Comparison of ENCODE assay signal across 8 cellular contexts in genomic region chr16:89325861-89326471, GRCh38.
DNase-seq lines count a peak whose midpoint lies in the region; ATAC-seq and TF ChIP-seq lines count a peak whose summit lies in the region.

No MANE protein-coding gene starts in this region.

- H4K91ac ChIP-seq in IMR-90 (ENCODE audit: insufficient read depth, low read depth, low read length), result peak overlapping the region; percentile 99

- H2BK5ac ChIP-seq in IMR-90 (ENCODE audit: low read depth, low read length, poor library complexity, severe bottlenecking), result peak overlapping the region; percentile 96

- H3K14ac ChIP-seq in IMR-90 (replicated peaks; ENCODE audit: low read depth, low read length), result peak overlapping the region; percentile 99

- peaks cover 98% of the 10 kb centered on the region for H3K79me2 ChIP-seq in neural progenitor cell (ENCODE audit: low read depth)

- H3K9ac ChIP-seq in IMR-90 (ENCODE audit: low read depth, low read length) (peak overlapping the region; percentile 39), neural progenitor cell (no peak overlapping the region)

- H3K9me3 Mint-ChIP-seq in neural progenitor cell, result no peaks in the 10 kb centered on the region

- peak overlapping the region; percentile 99 for H3K4ac ChIP-seq in IMR-90 (ENCODE audit: low read depth, low read length)

- peak overlapping the region; percentile 86 for H3K56ac ChIP-seq in IMR-90 (ENCODE audit: extremely low read depth, insufficient read depth, low read length)

- WGBS in IMR-90 (ENCODE audit: extremely low coverage in 2 of 2, insufficient read length in 1 of 2), 2 experiments, result 25% methylated on average over 8 of the region's 18 CpGs; no CpG with 5 or more reads in 1 of the 2 experiments

- peak; percentile 79 for DNase-seq in COLO829 (ENCODE audit: low spot score)
- peak; percentile 93 for DNase-seq in IMR-90
- no peak for DNase-seq in WERI-Rb-1
- DNase-seq in fibroblast of the conjunctiva (ENCODE audit: low read depth), result peak; percentile 49
- DNase-seq in neural progenitor cell (ENCODE audit: low spot score), result no peak
- no peak for DNase-seq in stimulated activated CD4-positive, alpha-beta T cell treated with anti-CD3 and anti-CD28 coated beads, Interleukin-12 subunit alpha, Interleukin-12 subunit beta, amount 100 ng/mL, for 4 hours
- DNase-seq in stimulated activated CD8-positive, alpha-beta memory T cell treated with anti-CD3 and anti-CD28 coated beads, Interleukin-4, amount 100 ng/mL, for 48 hours, result no peak

- H3K79me1 ChIP-seq in IMR-90 (ENCODE audit: low read depth in 1 of 2, low read length in 2 of 2), result peaks cover 16 to 80% of the 10 kb centered on the region in 2 experiments

- no peak overlapping the region for H3K4me3 Mint-ChIP-seq in neural progenitor cell

- H3K4me2 ChIP-seq in IMR-90 (ENCODE audit: low read depth, low read length) (peak overlapping the region; percentile 66), neural progenitor cell (no peak overlapping the region)

- peak overlapping the region; percentile 95 for H4K5ac ChIP-seq in IMR-90 (ENCODE audit: low read depth, low read length)

- in situ Hi-C loops in IMR-90 (cut with MboI; ENCODE audit: low sequenced_read_pairs), result no loop called here

- H3K27me3 Mint-ChIP-seq in neural progenitor cell (ENCODE audit: insufficient read depth, low read depth), result peaks cover 5% of the 10 kb centered on the region

- POLR2A ChIA-PET in IMR-90 (lab: Charles Lee; ENCODE audit: unreplicated experiment), result interaction anchor here (0.6 kb wide), 1 partner anchor 207 kb away, joined by 6 read pairs; no protein-coding TSS in a partner anchor

- H3K4me3 ChIP-seq in IMR-90 (ENCODE audit: insufficient read depth, low read depth, low read length), result no peak overlapping the region
- H3K4me3 ChIP-seq in WERI-Rb-1 (ENCODE audit: low read depth, low read length), result no peak overlapping the region
- H3K4me3 ChIP-seq in neural progenitor cell, result no peak overlapping the region

- peak overlapping the region; percentile 95 for H2AK9ac ChIP-seq in IMR-90 (replicated peaks; ENCODE audit: low read depth, low read length, poor library complexity)

- H3K23ac ChIP-seq in IMR-90 (ENCODE audit: low read depth, low read length), result peak overlapping the region; percentile 99

- H2BK120ac ChIP-seq in IMR-90 (ENCODE audit: low read depth, low read length), result peak overlapping the region; percentile 99

- peak; percentile 70 for ATAC-seq in IMR-90 (ENCODE audit: low read depth)
- ATAC-seq in HG03097 (IDR thresholded peaks at IDR 0.05; ENCODE audit: low FRiP score, unreplicated experiment), result no peak

- H3K4me1 ChIP-seq in IMR-90 (ENCODE audit: control insufficient read depth, insufficient read depth, low read length) (peaks cover 42% of the 10 kb centered on the region), neural progenitor cell (peaks cover 54% of the 10 kb centered on the region)

- peak overlapping the region; percentile 90 for H3K18ac ChIP-seq in IMR-90 (ENCODE audit: low read depth, low read length)

- CTCF ChIA-PET in IMR-90 (lab: Yijun Ruan, JAX), result interaction anchor here (0.6 kb wide), 1 partner anchor 188 kb away, joined by 3 read pairs; no protein-coding TSS in a partner anchor

- H3K27ac ChIP-seq in IMR-90 (ENCODE audit: insufficient read depth, low read length) (peak overlapping the region; percentile 88), WERI-Rb-1 (peak overlapping the region; percentile 45), neural progenitor cell (no peak overlapping the region)

- peaks cover 23% of the 10 kb centered on the region for H3F3A ChIP-seq in neural progenitor cell (ENCODE audit: low read depth)

- peak overlapping the region; percentile 54 to 98 for H4K8ac ChIP-seq in IMR-90 (ENCODE audit: low read depth in 2 of 2, low read length in 2 of 2)

- peak overlapping the region; percentile 99 for H2BK20ac ChIP-seq in IMR-90 (ENCODE audit: low read depth, low read length)

- no peak for TF ChIP-seq CTCF in IMR-90 (conservative IDR thresholded peaks at IDR 0.05; ENCODE audit: low read depth, low read length)
- TF ChIP-seq CTCF in WERI-Rb-1 (IDR thresholded peaks at IDR 0.05; ENCODE audit: low read depth, low read length), result no peak
- no peak for TF ChIP-seq CTCF in neural progenitor cell (IDR thresholded peaks at IDR 0.05)

- peaks cover 48% of the 10 kb centered on the region for H3K9me1 ChIP-seq in IMR-90 (ENCODE audit: insufficient read depth, low read length)

- H3K27me3 ChIP-seq in IMR-90 (ENCODE audit: control insufficient read depth, insufficient read depth, low read length), result no peaks in the 10 kb centered on the region
- no peaks in the 10 kb centered on the region for H3K27me3 ChIP-seq in WERI-Rb-1 (ENCODE audit: insufficient read depth, low read depth, severe bottlenecking)
- H3K27me3 ChIP-seq in neural progenitor cell, result no peaks in the 10 kb centered on the region

- BruUV-seq in IMR-90 (replicated peaks; lab: Mats Ljungman, UMichigan), result no TSS peak

- TF ChIP-seq POLR2A in IMR-90 (IDR thresholded peaks at IDR 0.05; ENCODE audit: low read depth, low read length), result no peak

- H2AFZ ChIP-seq in IMR-90 (replicated peaks; ENCODE audit: low read length, poor library complexity) (peak overlapping the region; percentile 71), neural progenitor cell (replicated peaks) (no peak overlapping the region)

- peak; percentile 16; the same call in 1 of the 2 replicates for TF ChIP-seq RAD21 in IMR-90 (IDR thresholded peaks at IDR 0.05; ENCODE audit: low read length)

- peaks cover 36% of the 10 kb centered on the region for H4K20me1 ChIP-seq in IMR-90 (ENCODE audit: insufficient read depth, low read length)
- H4K20me1 ChIP-seq in neural progenitor cell (ENCODE audit: low read depth), result peaks cover 98% of the 10 kb centered on the region

- peaks cover 10% of the 10 kb centered on the region for H3K36me3 Mint-ChIP-seq in neural progenitor cell

- peaks cover 4% of the 10 kb centered on the region; the same call in 1 of the 2 replicates for H3K36me3 ChIP-seq in IMR-90 (ENCODE audit: control insufficient read depth, insufficient read depth, low read length)
- H3K36me3 ChIP-seq in WERI-Rb-1, result no peaks in the 10 kb centered on the region
- H3K36me3 ChIP-seq in neural progenitor cell, result no peaks in the 10 kb centered on the region

- H3K9me3 ChIP-seq in IMR-90 (ENCODE audit: control insufficient read depth, insufficient read depth, low read length), result no peaks in the 10 kb centered on the region
- H3K9me3 ChIP-seq in WERI-Rb-1 (ENCODE audit: severe bottlenecking), result no peaks in the 10 kb centered on the region
- H3K9me3 ChIP-seq in neural progenitor cell (ENCODE audit: low read depth), result no peaks in the 10 kb centered on the region

- peak overlapping the region; percentile 71; the same call in 2 of the 3 replicates for H2BK15ac ChIP-seq in IMR-90 (ENCODE audit: low read depth, low read length)

- peaks cover 62% of the 10 kb centered on the region for H3K4me1 Mint-ChIP-seq in neural progenitor cell

- dilution Hi-C loops in IMR-90 (cut with HindIII; ENCODE audit: low sequenced_read_pairs, unreplicated experiment), result no loop called here

- H2AK5ac ChIP-seq in IMR-90 (ENCODE audit: low read depth, low read length), result peak overlapping the region; percentile 99

- intact Hi-C loops in IMR-90 (cut with micrococcal nuclease), result no loop called here

- H3K27ac Mint-ChIP-seq in neural progenitor cell, result peak overlapping the region; percentile 38

TF ChIP-seq in IMR-90, 13 proteins besides CTCF, POLR2A, EP300 and RAD21:
- TF ChIP-seq CEBPB (IDR thresholded peaks at IDR 0.05; ENCODE audit: low read depth, low read length) (peak; percentile 44; the same call in 1 of the 2 replicates), CHD1 (IDR thresholded peaks at IDR 0.05; ENCODE audit: low read depth, low read length) (0 out of 2 replicates have a peak, but pooled peaks have one; percentile 18), MAZ (IDR thresholded peaks at IDR 0.05; ENCODE audit: borderline replicate concordance, low read depth, low read length) (no peak), RFX5 (IDR thresholded peaks at IDR 0.05; ENCODE audit: low read depth, low read length) (no peak), NFE2L2 (IDR thresholded peaks at IDR 0.05; ENCODE audit: low read depth, low read length) (peak; percentile 100), FOS (IDR thresholded peaks at IDR 0.05; ENCODE audit: low read depth, low read length) (peak; percentile 81), SMC3 (IDR thresholded peaks at IDR 0.05; ENCODE audit: low read depth, low read length) (no peak), RCOR1 (IDR thresholded peaks at IDR 0.05; ENCODE audit: insufficient replicate concordance, low read length) (no peak), MAFK (IDR thresholded peaks at IDR 0.05; ENCODE audit: low read depth, low read length) (peak; percentile 98), BHLHE40 (IDR thresholded peaks at IDR 0.05; ENCODE audit: low read depth, low read length) (no peak), MXI1 (IDR thresholded peaks at IDR 0.05; ENCODE audit: borderline replicate concordance, low read depth, low read length) (peak; percentile 75; the same call in 1 of the 2 replicates)
- TF ChIP-seq, protein P1, sequence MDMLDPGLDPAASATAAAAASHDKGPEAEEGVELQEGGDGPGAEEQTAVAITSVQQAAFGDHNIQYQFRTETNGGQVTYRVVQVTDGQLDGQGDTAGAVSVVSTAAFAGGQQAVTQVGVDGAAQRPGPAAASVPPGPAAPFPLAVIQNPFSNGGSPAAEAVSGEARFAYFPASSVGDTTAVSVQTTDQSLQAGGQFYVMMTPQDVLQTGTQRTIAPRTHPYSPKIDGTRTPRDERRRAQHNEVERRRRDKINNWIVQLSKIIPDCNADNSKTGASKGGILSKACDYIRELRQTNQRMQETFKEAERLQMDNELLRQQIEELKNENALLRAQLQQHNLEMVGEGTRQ (IDR thresholded peaks at IDR 0.05; ENCODE audit: low read depth, low read length), result no peak
- TF ChIP-seq, protein P2, sequence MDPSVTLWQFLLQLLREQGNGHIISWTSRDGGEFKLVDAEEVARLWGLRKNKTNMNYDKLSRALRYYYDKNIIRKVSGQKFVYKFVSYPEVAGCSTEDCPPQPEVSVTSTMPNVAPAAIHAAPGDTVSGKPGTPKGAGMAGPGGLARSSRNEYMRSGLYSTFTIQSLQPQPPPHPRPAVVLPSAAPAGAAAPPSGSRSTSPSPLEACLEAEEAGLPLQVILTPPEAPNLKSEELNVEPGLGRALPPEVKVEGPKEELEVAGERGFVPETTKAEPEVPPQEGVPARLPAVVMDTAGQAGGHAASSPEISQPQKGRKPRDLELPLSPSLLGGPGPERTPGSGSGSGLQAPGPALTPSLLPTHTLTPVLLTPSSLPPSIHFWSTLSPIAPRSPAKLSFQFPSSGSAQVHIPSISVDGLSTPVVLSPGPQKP (IDR thresholded peaks at IDR 0.05; ENCODE audit: borderline replicate concordance, low read depth, low read length), result no peak

Comparison
In these comparisons a context has a peak if more than half of its experiments do, and no peak if none do; other contexts are left out.
1. DNase-seq: peak in COLO829 (single experiment), IMR-90 (single experiment) and fibroblast of the conjunctiva (single experiment); none in WERI-Rb-1 (single experiment), neural progenitor cell (single experiment), stimulated activated CD4-positive, alpha-beta T cell treated with anti-CD3 and anti-CD28 coated beads, Interleukin-12 subunit alpha, Interleukin-12 subunit beta, amount 100 ng/mL, for 4 hours (single experiment) and stimulated activated CD8-positive, alpha-beta memory T cell treated with anti-CD3 and anti-CD28 coated beads, Interleukin-4, amount 100 ng/mL, for 48 hours (single experiment).